13 cellular contexts compared by ENCODE assay signal in the genomic region with DNA sequence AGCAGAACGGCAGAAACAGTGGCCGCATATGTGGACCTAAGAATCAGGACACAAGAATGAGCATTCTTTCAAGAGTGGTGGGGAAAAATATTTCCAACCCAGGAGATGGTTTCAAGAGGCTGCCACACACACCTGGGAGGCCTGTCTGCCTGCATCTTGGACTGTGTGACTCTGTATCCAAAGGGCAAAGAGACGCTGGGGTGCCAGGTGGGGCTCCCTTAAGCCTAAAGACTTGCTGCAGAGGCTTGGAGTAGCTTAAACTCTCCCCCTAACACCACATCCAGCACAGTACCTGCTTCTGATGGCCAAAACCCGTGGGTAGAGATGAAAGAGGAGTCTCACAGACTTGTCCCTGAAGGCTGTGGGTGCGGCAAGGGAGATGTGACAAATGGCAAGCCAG. TPM values are rescaled to one million over a fixed set of nuclear protein-coding genes. Genes with fewer than 3 reads are reported as not detected.
DNase-seq lines count a peak whose midpoint lies in the region; ATAC-seq, FAIRE-seq and TF ChIP-seq lines count a peak whose summit lies in the region.
"Had no signal": no experiment of that assay in that cellular context is flagged by ENCODE, and none has a peak within 500 bp of the region (broad histone marks: within the 10 kb centered on the region; RNA-seq: fewer than 3 reads in every experiment).

No MANE protein-coding gene starts in this region.

- H3K9me3 Mint-ChIP-seq in astrocyte (ENCODE audit: unreplicated experiment) (no peaks in the 10 kb centered on the region), neural progenitor cell (no peaks in the 10 kb centered on the region)

- peak overlapping the region; percentile 64 for H3K4me3 Mint-ChIP-seq in astrocyte (ENCODE audit: unreplicated experiment)
- H3K4me3 Mint-ChIP-seq in neural progenitor cell, result no peak overlapping the region

- H3K9me2 ChIP-seq in DOHH2 (replicated peaks; ENCODE audit: control insufficient read depth, low read length), result no peaks in the 10 kb centered on the region

- TF ChIP-seq CTCF in A549 (IDR thresholded peaks at IDR 0.05) (no peak), DOHH2 (IDR thresholded peaks at IDR 0.05; ENCODE audit: low read depth, low read length, poor library complexity, severe bottlenecking) (no peak), astrocyte (IDR thresholded peaks at IDR 0.05; ENCODE audit: insufficient read depth, low read depth, low read length) (no peak), neural progenitor cell (IDR thresholded peaks at IDR 0.05) (no peak)

- TF ChIP-seq RAD21 in A549 (conservative IDR thresholded peaks at IDR 0.05 in 1 of 2, IDR thresholded peaks at IDR 0.05 in 1 of 2), result no peak

- H2AFZ ChIP-seq in astrocyte (ENCODE audit: low read depth, low read length) (peak overlapping the region; percentile 68), neural progenitor cell (replicated peaks) (no peak overlapping the region)

- H3K4me1 Mint-ChIP-seq in astrocyte (ENCODE audit: low read depth, unreplicated experiment), result peaks cover 58% of the 10 kb centered on the region
- H3K4me1 Mint-ChIP-seq in neural progenitor cell, result peaks cover 35% of the 10 kb centered on the region

- H3F3A ChIP-seq in DOHH2 (ENCODE audit: control insufficient read depth, insufficient read depth) (peaks cover 66% of the 10 kb centered on the region), neural progenitor cell (ENCODE audit: low read depth) (no peaks in the 10 kb centered on the region)

- TF ChIP-seq EP300 in A549 (IDR thresholded peaks at IDR 0.05), result no peak

- H3K4me1 ChIP-seq in A549 (peaks cover 29% of the 10 kb centered on the region), DOHH2 (ENCODE audit: control insufficient read depth, low read length) (peaks cover 80% of the 10 kb centered on the region), astrocyte (ENCODE audit: insufficient read depth, low read length) (peaks cover 36% of the 10 kb centered on the region), neural progenitor cell (peaks cover 12% of the 10 kb centered on the region)

- H3K4me3 ChIP-seq in A549 (no peak overlapping the region), DOHH2 (ENCODE audit: low read length) (peak overlapping the region; percentile 97), astrocyte (ENCODE audit: insufficient read depth, low read depth, low read length) (peak overlapping the region; percentile 31), neural progenitor cell (no peak overlapping the region)

- H3K27me3 ChIP-seq in DOHH2 (ENCODE audit: control insufficient read depth, low read length) (no peaks in the 10 kb centered on the region), astrocyte (ENCODE audit: insufficient read depth, low read length) (no peaks in the 10 kb centered on the region), neural progenitor cell (no peaks in the 10 kb centered on the region)

- H3K36me3 Mint-ChIP-seq in astrocyte (ENCODE audit: low read depth, unreplicated experiment) (peaks cover 9% of the 10 kb centered on the region), neural progenitor cell (no peaks in the 10 kb centered on the region)

- peak overlapping the region; percentile 100 for H3K27ac Mint-ChIP-seq in astrocyte (ENCODE audit: unreplicated experiment)
- peak overlapping the region; percentile 42 for H3K27ac Mint-ChIP-seq in neural progenitor cell

- H3K4me2 ChIP-seq in A549, result peak overlapping the region; percentile 74
- peak overlapping the region; percentile 99 for H3K4me2 ChIP-seq in DOHH2 (ENCODE audit: low read length)
- peak overlapping the region; percentile 76 for H3K4me2 ChIP-seq in astrocyte (ENCODE audit: low read length)
- H3K4me2 ChIP-seq in neural progenitor cell, result no peak overlapping the region

- ATAC-seq in A549, result no peak; a peak in 2 of 6 replicates
- no peak for ATAC-seq in GM21737 (IDR thresholded peaks at IDR 0.05; ENCODE audit: unreplicated experiment)

- H3K36me3 ChIP-seq in DOHH2 (ENCODE audit: control insufficient read depth, low read length) (peaks cover 78% of the 10 kb centered on the region), astrocyte (ENCODE audit: insufficient read depth, low read length) (no peaks in the 10 kb centered on the region), neural progenitor cell (no peaks in the 10 kb centered on the region)

- POLR2A ChIA-PET in A549 (lab: Yijun Ruan, JAX), result no interaction called here

- TF ChIP-seq POLR2A in A549 (IDR thresholded peaks at IDR 0.05; ENCODE audit: low read length) (no peak), GM12891 (IDR thresholded peaks at IDR 0.05; ENCODE audit: low read depth, low read length) (no peak)

- peak overlapping the region; percentile 85 to 91 for H3K27ac ChIP-seq in A549
- H3K27ac ChIP-seq in DOHH2 (ENCODE audit: low read depth, low read length), result peak overlapping the region; percentile 99
- H3K27ac ChIP-seq in astrocyte (ENCODE audit: low read depth, low read length), result peak overlapping the region; percentile 85
- no peak overlapping the region for H3K27ac ChIP-seq in neural progenitor cell

- no peak for DNase-seq in A549 (ENCODE audit: low read depth in 1 of 2, low spot score in 1 of 2)
- DNase-seq in astrocyte (ENCODE audit: low read depth), result no peak
- no peak for DNase-seq in neural progenitor cell (ENCODE audit: low spot score)
- no peak for DNase-seq in NCI-H128 (lab: John Stamatoyannopoulos, UW; ENCODE audit: unreplicated experiment)
- DNase-seq in NCI-H1930 (lab: John Stamatoyannopoulos, UW), result no peak
- no peak for DNase-seq in GM12891 (ENCODE audit: insufficient read length, low spot score)
- DNase-seq: Kasumi-1, NCI-H2171 treated with DMSO at 0.1 percent for 48 hours had no signal

- H3K9me3 ChIP-seq in A549 (no peaks in the 10 kb centered on the region), DOHH2 (ENCODE audit: control insufficient read depth, insufficient read depth, low read length) (no peaks in the 10 kb centered on the region), astrocyte (ENCODE audit: insufficient read depth, low read depth, low read length) (no peaks in the 10 kb centered on the region), neural progenitor cell (ENCODE audit: low read depth) (no peaks in the 10 kb centered on the region)

- H4K20me1 ChIP-seq in DOHH2 (ENCODE audit: control insufficient read depth, insufficient read depth, low read depth, low read length), result peaks cover 23% of the 10 kb centered on the region; the same call in 1 of the 2 replicates
- no peaks in the 10 kb centered on the region for H4K20me1 ChIP-seq in astrocyte (ENCODE audit: insufficient read depth, low read length)
- no peaks in the 10 kb centered on the region for H4K20me1 ChIP-seq in neural progenitor cell (ENCODE audit: low read depth)

- CTCF ChIA-PET in A549 (lab: Yijun Ruan, JAX), result interaction anchor here (0.7 to 1.8 kb wide), 3 partner anchors 18 to 70 kb away, joined by 3 to 6 read pairs (median 4); no protein-coding TSS in a partner anchor

- 80% methylated on average over 5 of the region's 5 CpGs for WGBS in A549 (ENCODE audit: missing lambda C conversion rate)

- FAIRE-seq in A549 (lab: Jason Lieb, UNC), result no peak
- FAIRE-seq in astrocyte (lab: Jason Lieb, UNC), result no peak
- FAIRE-seq in GM12891 (lab: Jason Lieb, UNC), result no peak
- FAIRE-seq: urothelium cell line had no signal

- H3K9ac ChIP-seq in astrocyte (ENCODE audit: low read length), result peak overlapping the region; percentile 74
- no peak overlapping the region for H3K9ac ChIP-seq in neural progenitor cell

- H3K27me3 Mint-ChIP-seq in astrocyte (ENCODE audit: low read depth, unreplicated experiment) (no peaks in the 10 kb centered on the region), neural progenitor cell (ENCODE audit: insufficient read depth, low read depth) (peaks cover 9% of the 10 kb centered on the region)

- H3K79me2 ChIP-seq in DOHH2 (ENCODE audit: control insufficient read depth, low read length), result peaks cover 94% of the 10 kb centered on the region
- H3K79me2 ChIP-seq in astrocyte (ENCODE audit: insufficient read depth, low read length), result no peaks in the 10 kb centered on the region
- H3K79me2 ChIP-seq in neural progenitor cell (ENCODE audit: low read depth), result no peaks in the 10 kb centered on the region

TF ChIP-seq in A549, 52 proteins besides CTCF, POLR2A, EP300 and RAD21 (continues in another document):
- TF ChIP-seq CHD4 (IDR thresholded peaks at IDR 0.05; ENCODE audit: borderline replicate concordance) (no peak), POLR2AphosphoS2 (conservative IDR thresholded peaks at IDR 0.05; ENCODE audit: low read length) (no peak), CHD2 (IDR thresholded peaks at IDR 0.05; ENCODE audit: low read length, partially characterized antibody) (no peak), NPAS2 (CRISPR knock-in tag; IDR thresholded peaks at IDR 0.05; ENCODE audit: borderline replicate concordance) (no peak), NR3C1 (IDR thresholded peaks at IDR 0.05) (no peak), EHMT2 (IDR thresholded peaks at IDR 0.05; ENCODE audit: low read depth) (no peak), HOXB13 (CRISPR knock-in tag; IDR thresholded peaks at IDR 0.05; ENCODE audit: low read depth) (no peak)

TF ChIP-seq in GM12891, 5 proteins besides CTCF, POLR2A, EP300 and RAD21:
- TF ChIP-seq POU2F2 (IDR thresholded peaks at IDR 0.05; ENCODE audit: low read depth, low read length), result no peak
- TF ChIP-seq SPI1 (IDR thresholded peaks at IDR 0.05; ENCODE audit: low read depth, low read length), result no peak
- no peak for TF ChIP-seq POLR2AphosphoS5 (IDR thresholded peaks at IDR 0.05; ENCODE audit: low read depth, low read length)
- no peak for TF ChIP-seq PAX5 (IDR thresholded peaks at IDR 0.05; ENCODE audit: insufficient read depth, low read length, severe bottlenecking)
- no peak for TF ChIP-seq TAF1 (IDR thresholded peaks at IDR 0.05; ENCODE audit: low read depth, low read length)
TF ChIP-seq in GM12891: peak in this region for 0.

RNA-seq across cellular contexts. Expression of a gene that starts 3.5 kb away (rescaled TPM):
- polyA plus RNA-seq in A549 (2011; rRNA removed) (not detected in 2 replicates), A549 (2017; fragmentation: RNase III; extraction: RNeasy Plus Mini Kit Qiagen cat#74134 plus additional on column Dnase treatment) (0.04 to 0.05 TPM (median 0.04 TPM) in 3 replicates)
- polyA plus RNA-seq in A549 (2012; cell fraction: cytosol; rRNA removed), result not detected in 2 replicates
- 0.02 and 0.04 TPM in 2 replicates for polyA plus RNA-seq in A549 (2012; cell fraction: nucleus; rRNA removed)
- not detected in 2 replicates for polyA minus RNA-seq in A549 (2011; rRNA and poly(A)+ RNA removed)
- total RNA-seq in astrocyte (0.07 and 0.12 TPM in 2 replicates), neural progenitor cell (ENCODE audit: low replicate concordance) (not detected in 2 replicates)
- 4.4 TPM for polyA plus RNA-seq in GM12891 (2012; ENCODE audit: low read depth, missing spikeins)
- total RNA-seq: cerebellum, pulmonary artery endothelial cell had no signal

RNA-seq across cellular contexts. Expression of a gene that starts 38.5 kb away (rescaled TPM):
- polyA plus RNA-seq in A549 (2011; rRNA removed), result 7.0 and 8.8 TPM in 2 replicates
- 16.4 and 27.8 TPM in 2 replicates for polyA plus RNA-seq in A549 (2012; cell fraction: cytosol; rRNA removed)
- polyA plus RNA-seq in A549 (2012; cell fraction: nucleus; rRNA removed), result 41.9 and 56.6 TPM in 2 replicates
- 51.8 to 53.2 TPM (median 52.0 TPM) in 3 replicates for polyA plus RNA-seq in A549 (2017; fragmentation: RNase III; extraction: RNeasy Plus Mini Kit Qiagen cat#74134 plus additional on column Dnase treatment)
- polyA minus RNA-seq in A549 (2011; rRNA and poly(A)+ RNA removed), result 8.8 and 19.9 TPM in 2 replicates
- 128 and 138 TPM in 2 replicates for total RNA-seq in astrocyte
- total RNA-seq in neural progenitor cell (ENCODE audit: low replicate concordance), result 3.0 and 7.2 TPM in 2 replicates
- 5.5 TPM for polyA plus RNA-seq in GM12891 (2012; ENCODE audit: low read depth, missing spikeins)

Comparison
In these comparisons a context has a peak if more than half of its experiments do, and no peak if none do; other contexts are left out.
1. H3K4me3 ChIP-seq: peak in DOHH2 (single experiment) and astrocyte (single experiment); none in A549 (single experiment) and neural progenitor cell (single experiment).
2. RNA of a gene that starts 38.5 kb away (total RNA-seq): 128 to 138 TPM in astrocyte; 3.0 to 7.2 TPM in neural progenitor cell; every median in the first group is over 10 times any median in the second.